8 cellular contexts compared by ENCODE assay signal in genomic region chr6:5995705-5996686, GRCh38. TPM values are rescaled to one million over a fixed set of nuclear protein-coding genes. Genes with fewer than 3 reads are reported as not detected.
DNase-seq lines count a peak whose midpoint lies in the region; ATAC-seq and TF ChIP-seq lines count a peak whose summit lies in the region.

No MANE protein-coding gene starts in this region.

- peak overlapping the region; percentile 64 for H3K27ac ChIP-seq in skeletal muscle tissue (ENCODE audit: low read depth, low read length)

- peaks cover 77 to 84% (median 82%) of the 10 kb centered on the region in 3 donors for H3K27me3 ChIP-seq in skeletal muscle tissue (ENCODE audit: control insufficient read depth in 3 of 3, insufficient read depth in 3 of 3, low read length in 3 of 3)

- ATAC-seq in HG03354 (IDR thresholded peaks at IDR 0.05; ENCODE audit: poor library complexity, severe bottlenecking, unreplicated experiment) (no peak), GM18870 (IDR thresholded peaks at IDR 0.05; ENCODE audit: unreplicated experiment) (no peak)

- no peaks in the 10 kb centered on the region for H3K9me3 ChIP-seq in iPS-18c (ENCODE audit: control insufficient read depth, insufficient read depth, low read length)
- no peaks in the 10 kb centered on the region for H3K9me3 ChIP-seq in skeletal muscle tissue (ENCODE audit: control insufficient read depth in 3 of 3, low read length in 3 of 3)

- H3K4me1 ChIP-seq in skeletal muscle tissue (ENCODE audit: control insufficient read depth in 3 of 3, insufficient read depth in 3 of 3, low read length in 3 of 3) = peaks cover 16 to 36% (median 23%) of the 10 kb centered on the region in 3 donors

- in situ Hi-C loops in astrocyte of the spinal cord (cut with HindIII; ENCODE audit: low sequenced_read_pairs) = no loop called here

- peak overlapping the region; percentile 12 to 79 (median 58) for H3K9ac ChIP-seq in skeletal muscle tissue (ENCODE audit: low read depth in 1 of 3, low read length in 3 of 3)

- TF ChIP-seq CTCF in astrocyte of the spinal cord (IDR thresholded peaks at IDR 0.05; ENCODE audit: low read depth, low read length) = peak; percentile 50

- DNase-seq in NCI-H1092 treated with DMSO at 0.1 percent for 48 hours (lab: John Stamatoyannopoulos, UW) (peak; percentile 68), NCI-H1092 (lab: John Stamatoyannopoulos, UW) (no peak), NCI-H524 (lab: John Stamatoyannopoulos, UW) (peak; percentile 84 to 90), astrocyte of the spinal cord (ENCODE audit: low read depth, low spot score) (peak; percentile 67)

- H3K4me3 ChIP-seq in astrocyte of the spinal cord (ENCODE audit: low read depth, low read length) (peak overlapping the region; percentile 75), iPS-18c (ENCODE audit: insufficient read depth, low read depth, low read length) (peak overlapping the region; percentile 61), skeletal muscle tissue (ENCODE audit: low read length in 3 of 3) (peak overlapping the region; percentile 74 to 80 (median 76))

- H3K36me3 ChIP-seq in skeletal muscle tissue (ENCODE audit: control insufficient read depth in 3 of 3, insufficient read depth in 3 of 3, low read length in 3 of 3) = no peaks in the 10 kb centered on the region

RNA-seq across cellular contexts. Expression of gene NRN1, which starts 10.7 kb away (rescaled TPM):
- total RNA-seq in skeletal muscle tissue = 13.6 TPM
